Comparison of ENCODE assay signal across 14 cellular contexts in genomic region chr7:138727336-138728099, GRCh38. TPM values are rescaled to one million over a fixed set of nuclear protein-coding genes. Genes with fewer than 3 reads are reported as not detected.
"Had no signal": no experiment of that assay in that cellular context is flagged by ENCODE, and none has a peak within 500 bp of the region (broad histone marks: within the 10 kb centered on the region; RNA-seq: fewer than 3 reads in every experiment).

No MANE protein-coding gene starts in this region.

- H3K27ac ChIP-seq: ascending aorta, heart left ventricle, thoracic aorta, uterus had no signal

- H3K4me1 ChIP-seq: ascending aorta, heart left ventricle, uterus had no signal

- ATAC-seq: activated CD8-positive, alpha-beta T cell treated with anti-CD3 and anti-CD28 coated beads, Interleukin-2, amount 10 ng/mL, durations not matched to agents 7 days and 5 days; activated naive CD8-positive, alpha-beta T cell treated with anti-CD3 and anti-CD28 coated beads, Interleukin-2, amount 50 U/mL, for 24 hours; heart left ventricle had no signal

- DNase-seq: activated CD4-positive, alpha-beta T cell treated with anti-CD3 and anti-CD28 coated beads for 4 hours; activated CD8-positive, alpha-beta T cell treated with anti-CD3 and anti-CD28 coated beads, Interleukin-2, amount 10 ng/mL, durations not matched to agents 7 days and 5 days; activated naive CD4-positive, alpha-beta T cell treated with Interleukin-2 at 50 U/mL for 16 hours; activated naive CD8-positive, alpha-beta T cell treated with anti-CD3 and anti-CD28 coated beads, Interleukin-2, amount 50 U/mL, for 24 hours; heart left ventricle; nephron progenitor cell; stimulated activated CD4-positive, alpha-beta T cell treated with anti-CD3 and anti-CD28 coated beads, Interleukin-4, amount 100 ng/mL, for 1 hour; stimulated activated CD8-positive, alpha-beta memory T cell treated with anti-CD3 and anti-CD28 coated beads, Interleukin-4, amount 100 ng/mL, for 48 hours; T1000; uterus had no signal

- H3K9me3 ChIP-seq: ascending aorta, heart left ventricle, thoracic aorta, uterus had no signal

- H3K4me3 ChIP-seq: ascending aorta, heart left ventricle, thoracic aorta, uterus had no signal

- H3K27me3 ChIP-seq: ascending aorta, heart left ventricle, uterus had no signal

- H3K36me3 ChIP-seq: ascending aorta, heart left ventricle, thoracic aorta, uterus had no signal

RNA-seq across cellular contexts. Expression of gene SVOPL, which starts 26.4 kb away (rescaled TPM):
- total RNA-seq: ascending aorta, omental fat pad, pulmonary artery endothelial cell had no signal
- polyA plus RNA-seq: heart left ventricle had no signal
